Comparison of ENCODE assay signal across 21 cellular contexts in the genomic region with DNA sequence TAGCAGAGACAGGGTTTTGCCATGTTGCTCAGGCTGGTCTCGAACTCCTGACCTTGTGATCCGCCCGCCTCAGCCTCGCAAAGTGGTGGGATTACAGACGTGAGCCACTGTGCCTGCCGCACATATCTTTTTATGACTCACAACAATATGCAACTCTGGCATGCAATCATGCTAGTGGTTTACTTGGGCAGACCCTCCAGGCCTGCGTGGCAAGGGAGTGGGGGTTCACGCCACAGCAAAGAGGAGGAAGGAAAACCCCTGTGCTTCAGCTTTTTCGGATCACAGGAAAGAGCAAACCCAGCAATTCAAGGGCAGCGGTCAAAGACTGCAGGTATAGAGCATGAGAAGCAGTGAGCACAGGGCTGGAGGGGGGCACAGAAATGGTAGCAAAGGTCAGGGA. TPM values are rescaled to one million over a fixed set of nuclear protein-coding genes. Genes with fewer than 3 reads are reported as not detected.
DNase-seq lines count a peak whose midpoint lies in the region; ATAC-seq and TF ChIP-seq lines count a peak whose summit lies in the region.
"Had no signal": no experiment of that assay in that cellular context is flagged by ENCODE, and none has a peak within 500 bp of the region (broad histone marks: within the 10 kb centered on the region; RNA-seq: fewer than 3 reads in every experiment).

No MANE protein-coding gene starts in this region.

- no peaks in the 10 kb centered on the region for H3K27me3 Mint-ChIP-seq in activated CD4-positive, alpha-beta T cell treated with anti-CD3 and anti-CD28 coated beads, Interleukin-2, amount 10 ng/mL, durations not matched to agents 24 days and 14 days
- no peaks in the 10 kb centered on the region for H3K27me3 Mint-ChIP-seq in activated naive CD8-positive, alpha-beta T cell treated with anti-CD3 and anti-CD28 coated beads, Interleukin-2, amount 50 U/mL, for 24 hours
- H3K27me3 Mint-ChIP-seq in glutamatergic neuron (ENCODE audit: unreplicated experiment), result peaks cover 13% of the 10 kb centered on the region
- no peaks in the 10 kb centered on the region for H3K27me3 Mint-ChIP-seq in stimulated activated naive CD8-positive, alpha-beta T cell treated with anti-CD3 and anti-CD28 coated beads, Interleukin-15, Interleukin-2, amounts not matched to agents 100 ng/mL and 50 ng/mL, for 24 hours
- H3K27me3 Mint-ChIP-seq: CD4-positive, CD25-positive, alpha-beta regulatory T cell had no signal

- no peaks in the 10 kb centered on the region for H3K9me3 Mint-ChIP-seq in activated CD4-positive, alpha-beta T cell treated with anti-CD3 and anti-CD28 coated beads, Interleukin-2, amount 10 ng/mL, durations not matched to agents 24 days and 14 days
- no peaks in the 10 kb centered on the region for H3K9me3 Mint-ChIP-seq in activated naive CD8-positive, alpha-beta T cell treated with anti-CD3 and anti-CD28 coated beads, Interleukin-2, amount 50 U/mL, for 24 hours
- H3K9me3 Mint-ChIP-seq in glutamatergic neuron (ENCODE audit: unreplicated experiment), result no peaks in the 10 kb centered on the region
- no peaks in the 10 kb centered on the region for H3K9me3 Mint-ChIP-seq in stimulated activated naive CD8-positive, alpha-beta T cell treated with anti-CD3 and anti-CD28 coated beads, Interleukin-15, Interleukin-2, amounts not matched to agents 100 ng/mL and 50 ng/mL, for 24 hours
- H3K9me3 Mint-ChIP-seq: CD4-positive, CD25-positive, alpha-beta regulatory T cell; HFFc6 had no signal

- no peak overlapping the region for H3K4me3 Mint-ChIP-seq in activated CD4-positive, alpha-beta T cell treated with anti-CD3 and anti-CD28 coated beads, Interleukin-2, amount 10 ng/mL, durations not matched to agents 24 days and 14 days
- H3K4me3 Mint-ChIP-seq in activated naive CD8-positive, alpha-beta T cell treated with anti-CD3 and anti-CD28 coated beads, Interleukin-2, amount 50 U/mL, for 24 hours, result no peak overlapping the region
- no peak overlapping the region for H3K4me3 Mint-ChIP-seq in glutamatergic neuron (ENCODE audit: unreplicated experiment)
- no peak overlapping the region for H3K4me3 Mint-ChIP-seq in stimulated activated naive CD8-positive, alpha-beta T cell treated with anti-CD3 and anti-CD28 coated beads, Interleukin-15, Interleukin-2, amounts not matched to agents 100 ng/mL and 50 ng/mL, for 24 hours
- H3K4me3 Mint-ChIP-seq: CD4-positive, CD25-positive, alpha-beta regulatory T cell; HFFc6 had no signal

- peaks cover 24% of the 10 kb centered on the region for H3K4me1 Mint-ChIP-seq in activated CD4-positive, alpha-beta T cell treated with anti-CD3 and anti-CD28 coated beads, Interleukin-2, amount 10 ng/mL, durations not matched to agents 24 days and 14 days
- H3K4me1 Mint-ChIP-seq in activated naive CD8-positive, alpha-beta T cell treated with anti-CD3 and anti-CD28 coated beads, Interleukin-2, amount 50 U/mL, for 24 hours, result peaks cover 26% of the 10 kb centered on the region
- no peaks in the 10 kb centered on the region for H3K4me1 Mint-ChIP-seq in glutamatergic neuron (ENCODE audit: low read depth, unreplicated experiment)
- peaks cover 17% of the 10 kb centered on the region for H3K4me1 Mint-ChIP-seq in stimulated activated naive CD8-positive, alpha-beta T cell treated with anti-CD3 and anti-CD28 coated beads, Interleukin-15, Interleukin-2, amounts not matched to agents 100 ng/mL and 50 ng/mL, for 24 hours (ENCODE audit: low read depth)

- peak overlapping the region; percentile 44 for H3K27ac Mint-ChIP-seq in activated CD4-positive, alpha-beta T cell treated with anti-CD3 and anti-CD28 coated beads, Interleukin-2, amount 10 ng/mL, durations not matched to agents 24 days and 14 days
- peak overlapping the region; percentile 63 for H3K27ac Mint-ChIP-seq in activated naive CD8-positive, alpha-beta T cell treated with anti-CD3 and anti-CD28 coated beads, Interleukin-2, amount 50 U/mL, for 24 hours
- peak overlapping the region; percentile 11 for H3K27ac Mint-ChIP-seq in glutamatergic neuron (ENCODE audit: unreplicated experiment)
- H3K27ac Mint-ChIP-seq in stimulated activated naive CD8-positive, alpha-beta T cell treated with anti-CD3 and anti-CD28 coated beads, Interleukin-15, Interleukin-2, amounts not matched to agents 100 ng/mL and 50 ng/mL, for 24 hours, result peak overlapping the region; percentile 9
- H3K27ac Mint-ChIP-seq: HFFc6 had no signal

- ATAC-seq in activated naive CD8-positive, alpha-beta T cell treated with anti-CD3 and anti-CD28 coated beads, Interleukin-2, amount 50 U/mL, for 24 hours, result peak; percentile 46
- ATAC-seq in GM21367 (IDR thresholded peaks at IDR 0.05; ENCODE audit: unreplicated experiment) (no peak), HG03354 (IDR thresholded peaks at IDR 0.05; ENCODE audit: poor library complexity, severe bottlenecking, unreplicated experiment) (no peak)
- ATAC-seq: GM12878, PC-3 had no signal

- intact Hi-C loops in activated CD4-positive, alpha-beta T cell treated with anti-CD3 and anti-CD28 coated beads, Interleukin-2, amount 10 ng/mL, durations not matched to agents 24 days and 14 days (cut with micrococcal nuclease), result no loop called here

- no peak for DNase-seq in activated CD4-positive, alpha-beta T cell treated with anti-CD3 and anti-CD28 coated beads, Interleukin-2, amount 10 ng/mL, durations not matched to agents 24 days and 14 days
- no peak for DNase-seq in activated CD4-positive, alpha-beta T cell treated with anti-CD3 and anti-CD28 coated beads for 4 hours
- no peak for DNase-seq in activated naive CD8-positive, alpha-beta T cell treated with anti-CD3 and anti-CD28 coated beads, Interleukin-2, amount 50 U/mL, for 24 hours
- no peak for DNase-seq in glutamatergic neuron
- DNase-seq in OCI-M1 (lab: John Stamatoyannopoulos, UW), result no peak
- DNase-seq: BE2C; Caco-2; CD4-positive, CD25-positive, alpha-beta regulatory T cell; HFFc6; Karpas-422; NCI-H1417 treated with DMSO at 0.1 percent for 48 hours; NCI-H187 treated with DMSO at 0.1 percent for 48 hours; NCI-H345; NCI-H524 treated with DMSO at 0.1 percent for 48 hours; PC-3; RPMI8226; SHP77 treated with DMSO at 0.1 percent for 48 hours had no signal

- H3K36me3 Mint-ChIP-seq in activated CD4-positive, alpha-beta T cell treated with anti-CD3 and anti-CD28 coated beads, Interleukin-2, amount 10 ng/mL, durations not matched to agents 24 days and 14 days (ENCODE audit: low read depth), result peaks cover 37% of the 10 kb centered on the region
- peaks cover 40% of the 10 kb centered on the region for H3K36me3 Mint-ChIP-seq in activated naive CD8-positive, alpha-beta T cell treated with anti-CD3 and anti-CD28 coated beads, Interleukin-2, amount 50 U/mL, for 24 hours (ENCODE audit: low read depth)
- no peaks in the 10 kb centered on the region for H3K36me3 Mint-ChIP-seq in glutamatergic neuron (ENCODE audit: unreplicated experiment)
- H3K36me3 Mint-ChIP-seq in stimulated activated naive CD8-positive, alpha-beta T cell treated with anti-CD3 and anti-CD28 coated beads, Interleukin-15, Interleukin-2, amounts not matched to agents 100 ng/mL and 50 ng/mL, for 24 hours (ENCODE audit: low read depth), result peaks cover 41% of the 10 kb centered on the region

- no peak for TF ChIP-seq CTCF in glutamatergic neuron (IDR thresholded peaks at IDR 0.05; ENCODE audit: partially characterized antibody, unreplicated experiment)

RNA-seq across cellular contexts. Expression of a gene that starts 48.3 kb away (rescaled TPM):
- 361 and 371 TPM in 2 replicates for total RNA-seq in activated CD4-positive, alpha-beta T cell treated with anti-CD3 and anti-CD28 coated beads, Interleukin-2, amount 10 ng/mL, durations not matched to agents 24 days and 14 days
- 31.2 TPM for total RNA-seq in glutamatergic neuron (ENCODE audit: unreplicated experiment)

Comparison
In these comparisons a context has a peak if more than half of its experiments do, and no peak if none do; other contexts are left out.
1. H3K27ac Mint-ChIP-seq: peak in every context shown above with its lines; median percentile 63 in activated naive CD8-positive, alpha-beta T cell treated with anti-CD3 and anti-CD28 coated beads, Interleukin-2, amount 50 U/mL, for 24 hours; 44 in activated CD4-positive, alpha-beta T cell treated with anti-CD3 and anti-CD28 coated beads, Interleukin-2, amount 10 ng/mL, durations not matched to agents 24 days and 14 days; 11 in glutamatergic neuron; 9 in stimulated activated naive CD8-positive, alpha-beta T cell treated with anti-CD3 and anti-CD28 coated beads, Interleukin-15, Interleukin-2, amounts not matched to agents 100 ng/mL and 50 ng/mL, for 24 hours.
2. RNA of a gene that starts 48.3 kb away (total RNA-seq): 361 to 371 TPM in activated CD4-positive, alpha-beta T cell treated with anti-CD3 and anti-CD28 coated beads, Interleukin-2, amount 10 ng/mL, durations not matched to agents 24 days and 14 days; 31.2 TPM in glutamatergic neuron (single experiment); every median in the first group is over 10 times any median in the second.